ENCODE assay signal across 10 cellular contexts in the genomic region with DNA sequence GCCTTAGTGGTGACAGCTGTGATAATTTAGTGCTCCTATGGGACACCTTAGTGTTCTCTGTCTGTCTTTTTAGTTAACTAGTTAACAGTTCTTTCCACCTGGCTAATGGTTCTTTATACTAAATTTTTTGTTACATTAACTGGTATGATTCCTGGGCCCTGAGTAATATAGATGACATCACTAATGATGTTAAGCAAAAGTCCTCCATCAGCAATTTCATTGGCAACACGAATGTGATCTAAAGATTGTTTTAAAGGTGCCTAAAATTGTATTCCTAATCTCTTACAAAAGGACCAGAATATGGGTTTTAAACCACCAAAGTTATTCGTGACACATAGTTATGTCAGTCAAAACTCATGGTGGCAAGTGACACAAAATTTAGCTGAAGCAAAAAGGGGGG.
"Had no signal": no experiment of that assay in that cellular context is flagged by ENCODE, and none has a peak within 500 bp of the region (broad histone marks: within the 10 kb centered on the region; RNA-seq: fewer than 3 reads in every experiment).

No MANE protein-coding gene starts in this region.

- ATAC-seq: GM23338 had no signal

- H3K4me3 Mint-ChIP-seq: GM23338, H9, HFFc6, IgD-negative memory B cell had no signal

- H3K9me3 Mint-ChIP-seq: GM23338, H9 had no signal

- DNase-seq: H9, HCEC 1CT, HFFc6, Kasumi-1, KG1 had no signal

- H3K36me3 Mint-ChIP-seq: IgD-negative memory B cell had no signal

- H3K4me3 ChIP-seq: GM23338 had no signal

- FAIRE-seq: H1, H54 had no signal

- H3K4me1 Mint-ChIP-seq: GM23338, IgD-negative memory B cell had no signal

- H3K27ac ChIP-seq: HL-60 had no signal

- H3K27ac Mint-ChIP-seq: GM23338, H9, HFFc6, IgD-negative memory B cell had no signal

- H3K4me2 ChIP-seq: GM23338 had no signal
